Comparison of ENCODE assay signal across 1 cellular context in genomic region chr21:45528981-45529784, GRCh38.
TF ChIP-seq lines count a peak whose summit lies in the region.

No MANE protein-coding gene starts in this region.

TF ChIP-seq in HepG2, 621 proteins besides CTCF, POLR2A, EP300 and RAD21 (continued from another document and continues in another):
- TF ChIP-seq, protein P1, sequence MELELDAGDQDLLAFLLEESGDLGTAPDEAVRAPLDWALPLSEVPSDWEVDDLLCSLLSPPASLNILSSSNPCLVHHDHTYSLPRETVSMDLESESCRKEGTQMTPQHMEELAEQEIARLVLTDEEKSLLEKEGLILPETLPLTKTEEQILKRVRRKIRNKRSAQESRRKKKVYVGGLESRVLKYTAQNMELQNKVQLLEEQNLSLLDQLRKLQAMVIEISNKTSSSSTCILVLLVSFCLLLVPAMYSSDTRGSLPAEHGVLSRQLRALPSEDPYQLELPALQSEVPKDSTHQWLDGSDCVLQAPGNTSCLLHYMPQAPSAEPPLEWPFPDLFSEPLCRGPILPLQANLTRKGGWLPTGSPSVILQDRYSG (CRISPR knock-in tag; IDR thresholded peaks at IDR 0.05), result no peak
- no peak for TF ChIP-seq FOSL2 (CRISPR knock-in tag; IDR thresholded peaks at IDR 0.05)
- TF ChIP-seq ZNF605 (CRISPR knock-in tag; IDR thresholded peaks at IDR 0.05), result 0 out of 2 replicates have a peak, but pooled peaks have one; percentile 31
- TF ChIP-seq HMGXB4 (CRISPR knock-in tag; IDR thresholded peaks at IDR 0.05; ENCODE audit: borderline replicate concordance in 1 of 2, low read depth in 1 of 2), result peak in 1 of 2 experiments; percentile 26; a peak in 1 of 4 replicates
- TF ChIP-seq ZSCAN25 (CRISPR knock-in tag; IDR thresholded peaks at IDR 0.05), result peak; percentile 100
- 0 out of 2 replicates have a peak, but pooled peaks have one; percentile 21 for TF ChIP-seq ZNF740 (CRISPR knock-in tag; IDR thresholded peaks at IDR 0.05)
- TF ChIP-seq, protein P2, sequence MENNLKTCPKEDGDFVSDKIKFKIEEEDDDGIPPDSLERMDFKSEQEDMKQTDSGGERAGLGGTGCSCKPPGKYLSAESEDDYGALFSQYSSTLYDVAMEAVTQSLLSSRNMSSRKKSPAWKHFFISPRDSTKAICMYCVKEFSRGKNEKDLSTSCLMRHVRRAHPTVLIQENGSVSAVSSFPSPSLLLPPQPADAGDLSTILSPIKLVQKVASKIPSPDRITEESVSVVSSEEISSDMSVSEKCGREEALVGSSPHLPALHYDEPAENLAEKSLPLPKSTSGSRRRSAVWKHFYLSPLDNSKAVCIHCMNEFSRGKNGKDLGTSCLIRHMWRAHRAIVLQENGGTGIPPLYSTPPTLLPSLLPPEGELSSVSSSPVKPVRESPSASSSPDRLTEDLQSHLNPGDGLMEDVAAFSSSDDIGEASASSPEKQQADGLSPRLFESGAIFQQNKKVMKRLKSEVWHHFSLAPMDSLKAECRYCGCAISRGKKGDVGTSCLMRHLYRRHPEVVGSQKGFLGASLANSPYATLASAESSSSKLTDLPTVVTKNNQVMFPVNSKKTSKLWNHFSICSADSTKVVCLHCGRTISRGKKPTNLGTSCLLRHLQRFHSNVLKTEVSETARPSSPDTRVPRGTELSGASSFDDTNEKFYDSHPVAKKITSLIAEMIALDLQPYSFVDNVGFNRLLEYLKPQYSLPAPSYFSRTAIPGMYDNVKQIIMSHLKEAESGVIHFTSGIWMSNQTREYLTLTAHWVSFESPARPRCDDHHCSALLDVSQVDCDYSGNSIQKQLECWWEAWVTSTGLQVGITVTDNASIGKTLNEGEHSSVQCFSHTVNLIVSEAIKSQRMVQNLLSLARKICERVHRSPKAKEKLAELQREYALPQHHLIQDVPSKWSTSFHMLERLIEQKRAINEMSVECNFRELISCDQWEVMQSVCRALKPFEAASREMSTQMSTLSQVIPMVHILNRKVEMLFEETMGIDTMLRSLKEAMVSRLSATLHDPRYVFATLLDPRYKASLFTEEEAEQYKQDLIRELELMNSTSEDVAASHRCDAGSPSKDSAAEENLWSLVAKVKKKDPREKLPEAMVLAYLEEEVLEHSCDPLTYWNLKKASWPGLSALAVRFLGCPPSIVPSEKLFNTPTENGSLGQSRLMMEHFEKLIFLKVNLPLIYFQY (CRISPR knock-in tag; IDR thresholded peaks at IDR 0.05; ENCODE audit: borderline replicate concordance), result no peak
- peak; percentile 44; the same call in 1 of the 2 replicates for TF ChIP-seq SP2 (CRISPR knock-in tag; IDR thresholded peaks at IDR 0.05)
- no peak for TF ChIP-seq ZNF569 (CRISPR knock-in tag; IDR thresholded peaks at IDR 0.05; ENCODE audit: borderline replicate concordance)
- peak; percentile 75 for TF ChIP-seq NR2C2 (CRISPR knock-in tag; IDR thresholded peaks at IDR 0.05; ENCODE audit: borderline replicate concordance)
- TF ChIP-seq ZNF614 (CRISPR knock-in tag; IDR thresholded peaks at IDR 0.05; ENCODE audit: borderline replicate concordance), result no peak
- 0 out of 2 replicates have a peak, but pooled peaks have one; percentile 48 for TF ChIP-seq ZNF343 (CRISPR knock-in tag; IDR thresholded peaks at IDR 0.05)
- peak; percentile 84 for TF ChIP-seq HNF4G (IDR thresholded peaks at IDR 0.05; ENCODE audit: borderline replicate concordance, low read depth, low read length)
- TF ChIP-seq HNF4G (CRISPR knock-in tag; IDR thresholded peaks at IDR 0.05; ENCODE audit: borderline replicate concordance, low read depth), result peak; percentile 90; the same call in 1 of the 2 replicates
- peak; percentile 71; the same call in 1 of the 2 replicates for TF ChIP-seq ELF3 (CRISPR knock-in tag; IDR thresholded peaks at IDR 0.05)
- peak; percentile 85 for TF ChIP-seq HDAC1 (CRISPR knock-in tag; IDR thresholded peaks at IDR 0.05)
- TF ChIP-seq KAT2B (IDR thresholded peaks at IDR 0.05; ENCODE audit: borderline replicate concordance, low read depth, low read length), result no peak
- TF ChIP-seq MLLT10 (CRISPR knock-in tag; IDR thresholded peaks at IDR 0.05), result no peak
- no peak for TF ChIP-seq HOXD1 (CRISPR knock-in tag; IDR thresholded peaks at IDR 0.05)
- no peak for TF ChIP-seq ZNF264 (CRISPR knock-in tag; IDR thresholded peaks at IDR 0.05)
- TF ChIP-seq ZBTB33 (CRISPR knock-in tag; IDR thresholded peaks at IDR 0.05), result peak; percentile 73; the same call in 1 of the 2 replicates
- peak; percentile 73; the same call in 1 of the 2 replicates for TF ChIP-seq THAP7 (CRISPR knock-in tag; IDR thresholded peaks at IDR 0.05)
- TF ChIP-seq ZFP91 (CRISPR knock-in tag; IDR thresholded peaks at IDR 0.05; ENCODE audit: borderline replicate concordance), result no peak; the same call in 1 of the 2 replicates
- no peak for TF ChIP-seq ZNF275 (CRISPR knock-in tag; IDR thresholded peaks at IDR 0.05; ENCODE audit: borderline replicate concordance)
- peak; percentile 11 for TF ChIP-seq ZNF282 (IDR thresholded peaks at IDR 0.05; ENCODE audit: partially characterized antibody)
- TF ChIP-seq, protein P3, sequence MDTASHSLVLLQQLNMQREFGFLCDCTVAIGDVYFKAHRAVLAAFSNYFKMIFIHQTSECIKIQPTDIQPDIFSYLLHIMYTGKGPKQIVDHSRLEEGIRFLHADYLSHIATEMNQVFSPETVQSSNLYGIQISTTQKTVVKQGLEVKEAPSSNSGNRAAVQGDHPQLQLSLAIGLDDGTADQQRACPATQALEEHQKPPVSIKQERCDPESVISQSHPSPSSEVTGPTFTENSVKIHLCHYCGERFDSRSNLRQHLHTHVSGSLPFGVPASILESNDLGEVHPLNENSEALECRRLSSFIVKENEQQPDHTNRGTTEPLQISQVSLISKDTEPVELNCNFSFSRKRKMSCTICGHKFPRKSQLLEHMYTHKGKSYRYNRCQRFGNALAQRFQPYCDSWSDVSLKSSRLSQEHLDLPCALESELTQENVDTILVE (CRISPR knock-in tag; IDR thresholded peaks at IDR 0.05), result no peak
- TF ChIP-seq, protein P4, sequence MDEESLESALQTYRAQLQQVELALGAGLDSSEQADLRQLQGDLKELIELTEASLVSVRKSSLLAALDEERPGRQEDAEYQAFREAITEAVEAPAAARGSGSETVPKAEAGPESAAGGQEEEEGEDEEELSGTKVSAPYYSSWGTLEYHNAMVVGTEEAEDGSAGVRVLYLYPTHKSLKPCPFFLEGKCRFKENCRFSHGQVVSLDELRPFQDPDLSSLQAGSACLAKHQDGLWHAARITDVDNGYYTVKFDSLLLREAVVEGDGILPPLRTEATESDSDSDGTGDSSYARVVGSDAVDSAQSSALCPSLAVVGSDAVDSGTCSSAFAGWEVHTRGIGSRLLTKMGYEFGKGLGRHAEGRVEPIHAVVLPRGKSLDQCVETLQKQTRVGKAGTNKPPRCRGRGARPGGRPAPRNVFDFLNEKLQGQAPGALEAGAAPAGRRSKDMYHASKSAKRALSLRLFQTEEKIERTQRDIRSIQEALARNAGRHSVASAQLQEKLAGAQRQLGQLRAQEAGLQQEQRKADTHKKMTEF (CRISPR knock-in tag; IDR thresholded peaks at IDR 0.05), result 0 out of 2 replicates have a peak, but pooled peaks have one; percentile 19
- TF ChIP-seq ZBTB7A (CRISPR knock-in tag; IDR thresholded peaks at IDR 0.05), result peak; percentile 91; the same call in 1 of the 2 replicates
- no peak for TF ChIP-seq ATF2 (CRISPR knock-in tag; IDR thresholded peaks at IDR 0.05)
- TF ChIP-seq ZSCAN21 (CRISPR knock-in tag; IDR thresholded peaks at IDR 0.05; ENCODE audit: borderline replicate concordance), result peak; percentile 72; the same call in 1 of the 2 replicates
- no peak for TF ChIP-seq JUN (CRISPR knock-in tag; IDR thresholded peaks at IDR 0.05)
- TF ChIP-seq, protein P5, sequence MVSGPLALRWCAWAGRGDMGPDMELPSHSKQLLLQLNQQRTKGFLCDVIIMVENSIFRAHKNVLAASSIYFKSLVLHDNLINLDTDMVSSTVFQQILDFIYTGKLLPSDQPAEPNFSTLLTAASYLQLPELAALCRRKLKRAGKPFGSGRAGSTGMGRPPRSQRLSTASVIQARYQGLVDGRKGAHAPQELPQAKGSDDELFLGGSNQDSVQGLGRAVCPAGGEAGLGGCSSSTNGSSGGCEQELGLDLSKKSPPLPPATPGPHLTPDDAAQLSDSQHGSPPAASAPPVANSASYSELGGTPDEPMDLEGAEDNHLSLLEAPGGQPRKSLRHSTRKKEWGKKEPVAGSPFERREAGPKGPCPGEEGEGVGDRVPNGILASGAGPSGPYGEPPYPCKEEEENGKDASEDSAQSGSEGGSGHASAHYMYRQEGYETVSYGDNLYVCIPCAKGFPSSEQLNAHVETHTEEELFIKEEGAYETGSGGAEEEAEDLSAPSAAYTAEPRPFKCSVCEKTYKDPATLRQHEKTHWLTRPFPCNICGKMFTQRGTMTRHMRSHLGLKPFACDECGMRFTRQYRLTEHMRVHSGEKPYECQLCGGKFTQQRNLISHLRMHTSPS (CRISPR knock-in tag; IDR thresholded peaks at IDR 0.05; ENCODE audit: low read depth), result peak; percentile 42; the same call in 1 of the 2 replicates
- 0 out of 2 replicates have a peak, but pooled peaks have one; percentile 65 for TF ChIP-seq SMAD1 (CRISPR knock-in tag; IDR thresholded peaks at IDR 0.05; ENCODE audit: borderline replicate concordance, low read depth)
- TF ChIP-seq HIVEP1 (CRISPR knock-in tag; IDR thresholded peaks at IDR 0.05), result peak; percentile 89
